ENCODE assay signal across 20 cellular contexts in genomic region chr9:135719472-135719871, GRCh38. TPM values are rescaled to one million over a fixed set of nuclear protein-coding genes. Genes with fewer than 3 reads are reported as not detected.
A peak's percentile ranks its signal among the peaks of the same experiment; 100 is the strongest.
DNase-seq lines count a peak whose midpoint lies in the region; TF ChIP-seq lines count a peak whose summit lies in the region.
"Had no signal": no experiment of that assay in that cellular context is flagged by ENCODE, and none has a peak within 500 bp of the region (broad histone marks: within the 10 kb centered on the region; RNA-seq: fewer than 3 reads in every experiment).

No MANE protein-coding gene starts in this region.

- H3K9me3 ChIP-seq in BLaER1 treated with 17β-estradiol and CSF1 and Interleukin-3, amounts not matched to agents 10 nM and 100 nM (replicated peaks in 1 of 11): no peaks in the 10 kb centered on the region
- no peaks in the 10 kb centered on the region for H3K9me3 ChIP-seq in neuronal stem cell (replicated peaks in 1 of 2; ENCODE audit: control insufficient read depth in 2 of 2, insufficient read depth in 1 of 2, low read depth in 1 of 2, low read length in 2 of 2)
- H3K9me3 ChIP-seq: HAP-1 had no signal

- no peak for TF ChIP-seq CTCF in dorsolateral prefrontal cortex (IDR thresholded peaks at IDR 0.05 in 54 of 56, conservative IDR thresholded peaks at IDR 0.05 in 2 of 56; ENCODE audit: low read depth in 1 of 56, partially characterized antibody in 56 of 56)

- no peak overlapping the region for H4K8ac ChIP-seq in neuronal stem cell (ENCODE audit: low read depth, low read length)

- H3K23ac ChIP-seq in neuronal stem cell (ENCODE audit: low read depth, low read length, poor library complexity): no peak overlapping the region

- no peak overlapping the region; a peak in 1 of 22 replicates for H3K9ac ChIP-seq in BLaER1 treated with 17β-estradiol and CSF1 and Interleukin-3, amounts not matched to agents 10 nM and 100 nM
- no peak overlapping the region for H3K9ac ChIP-seq in neuronal stem cell (ENCODE audit: low read depth, low read length, poor library complexity)

- no peak overlapping the region for H2AK5ac ChIP-seq in neuronal stem cell (ENCODE audit: low read depth, low read length)

- no peak overlapping the region for H4K91ac ChIP-seq in neuronal stem cell (ENCODE audit: low read depth, low read length, poor library complexity)

- no peak overlapping the region for H3K4me3 ChIP-seq in BLaER1 treated with 17β-estradiol and CSF1 and Interleukin-3, amounts not matched to agents 10 nM and 100 nM
- H3K4me3 ChIP-seq in dorsolateral prefrontal cortex (no peak overlapping the region), neuronal stem cell (ENCODE audit: low read length in 2 of 2) (no peak overlapping the region)
- H3K4me3 ChIP-seq: GM12878, GM23338, HAP-1 had no signal

- 0 out of 22 replicates have a peak overlapping the region, but pooled peaks of 1 of the 11 experiments have one; percentile 5 for H3K27ac ChIP-seq in BLaER1 treated with 17β-estradiol and CSF1 and Interleukin-3, amounts not matched to agents 10 nM and 100 nM
- H3K27ac ChIP-seq in dorsolateral prefrontal cortex (peak overlapping the region in 31 of 59 donors; percentile 7 to 91 (median 71)), neuronal stem cell (replicated peaks; ENCODE audit: low read length) (no peak overlapping the region)

- peak overlapping the region; percentile 17 for H3K14ac ChIP-seq in neuronal stem cell (ENCODE audit: low read length)

- H2BK5ac ChIP-seq in neuronal stem cell (ENCODE audit: low read length): peak overlapping the region; percentile 24

- peaks cover 0 to 25% (median 0%) of the 10 kb centered on the region in 11 experiments; a peak in 3 of 22 replicates for H4K20me1 ChIP-seq in BLaER1 treated with 17β-estradiol and CSF1 and Interleukin-3, amounts not matched to agents 10 nM and 100 nM

- no peak overlapping the region for H3K4ac ChIP-seq in neuronal stem cell (ENCODE audit: low read length)

- H3K27me3 ChIP-seq in BLaER1 treated with 17β-estradiol and CSF1 and Interleukin-3, amounts not matched to agents 10 nM and 100 nM: peaks cover 0 to 11% (median 0%) of the 10 kb centered on the region in 11 experiments; a peak in 2 of 22 replicates
- H3K27me3 ChIP-seq in dorsolateral prefrontal cortex (peaks cover 0 to 59% (median 27%) of the 10 kb centered on the region in 45 donors), neuronal stem cell (ENCODE audit: control insufficient read depth in 3 of 3, insufficient read depth in 3 of 3, low read depth in 1 of 3, low read length in 3 of 3) (peaks cover 3 to 85% (median 23%) of the 10 kb centered on the region in 3 experiments)

- peak overlapping the region; percentile 58 for H2BK12ac ChIP-seq in neuronal stem cell (ENCODE audit: low read length)

- no peak overlapping the region for H2AFZ ChIP-seq in neuronal stem cell (ENCODE audit: low read length)
- H2AFZ ChIP-seq: GM23338 had no signal

- H2BK120ac ChIP-seq in neuronal stem cell (ENCODE audit: low read depth, low read length): no peak overlapping the region

- no CpG with 5 or more reads among the region's 9 CpGs for WGBS in neuronal stem cell (ENCODE audit: extremely low coverage in 2 of 2, insufficient read length in 2 of 2, insufficient replicate concordance in 1 of 2), 2 donors

- H2BK15ac ChIP-seq in neuronal stem cell (ENCODE audit: low read length): no peak overlapping the region

- H3K4me2 ChIP-seq in BLaER1 treated with 17β-estradiol and CSF1 and Interleukin-3, amounts not matched to agents 10 nM and 100 nM: peak overlapping the region; percentile 64 to 94 (median 83)
- peak overlapping the region; percentile 11 for H3K4me2 ChIP-seq in neuronal stem cell (ENCODE audit: insufficient read depth, low read length, poor library complexity, severe bottlenecking)
- H3K4me2 ChIP-seq: GM23338 had no signal

- peaks cover 2% of the 10 kb centered on the region for H3K79me1 ChIP-seq in neuronal stem cell (ENCODE audit: low read depth, low read length)

- H3K36me3 ChIP-seq in BLaER1 treated with 17β-estradiol and CSF1 and Interleukin-3, amounts not matched to agents 10 nM and 100 nM: no peaks in the 10 kb centered on the region
- H3K36me3 ChIP-seq in neuronal stem cell (replicated peaks in 1 of 2; ENCODE audit: control insufficient read depth in 2 of 2, insufficient read depth in 2 of 2, low read length in 2 of 2): no peaks in the 10 kb centered on the region
- H3K36me3 ChIP-seq: HAP-1 had no signal

- intact Hi-C loops in dorsolateral prefrontal cortex (cut with DNase I): no loop called here

- peaks cover 63 to 91% (median 82%) of the 10 kb centered on the region in 10 experiments for H3K4me1 ChIP-seq in BLaER1 treated with 17β-estradiol and CSF1 and Interleukin-3, amounts not matched to agents 10 nM and 100 nM
- H3K4me1 ChIP-seq in neuronal stem cell (ENCODE audit: control insufficient read depth in 2 of 2, insufficient read depth in 1 of 2, low read depth in 1 of 2, low read length in 2 of 2): no peaks in the 10 kb centered on the region
- H3K4me1 ChIP-seq: HAP-1 had no signal

- DNase-seq in dorsolateral prefrontal cortex: no peak
- no peak for DNase-seq in neuronal stem cell (ENCODE audit: low spot score)
- DNase-seq in HT-29 (ENCODE audit: low spot score): no peak
- DNase-seq in dermis blood vessel endothelial cell: no peak
- DNase-seq in pons (ENCODE audit: low spot score): no peak
- DNase-seq: CD4-positive, alpha-beta T cell; CD8-positive, alpha-beta memory T cell; DMS 273 treated with DMSO at 0.1 percent for 48 hours; DMS79; EL; GDM1; HFFc6 had no signal

- H3K18ac ChIP-seq in neuronal stem cell (ENCODE audit: low read length): no peak overlapping the region

RNA-seq across cellular contexts. Expression of gene KCNT1, which starts 17.5 kb away (rescaled TPM):
- 100 to 1,000 TPM in 84 of 120 experiments, 10 to 100 TPM in 36; 46.6 to 237 (median 115) TPM for total RNA-seq in dorsolateral prefrontal cortex
- 0.10 TPM for polyA plus RNA-seq in neuronal stem cell (2013, experiment 1 of 2)
- 0.07 TPM for polyA plus RNA-seq in neuronal stem cell (2013, experiment 2 of 2)
- not detected in 2 replicates for total RNA-seq in HT-29 (2014; rRNA removed; shearing (Covaris generic))
- not detected in 2 replicates for total RNA-seq in dermis blood vessel endothelial cell
- total RNA-seq: A172; A673; CD8-positive, alpha-beta memory T cell; GM12878; HFFc6 had no signal
- polyA plus RNA-seq: BJ, CD14-positive monocyte, GM12878 had no signal

RNA-seq across cellular contexts. Expression of gene SOHLH1, which starts 20.2 kb away (rescaled TPM):
- total RNA-seq in dorsolateral prefrontal cortex (10 to 100 TPM in 119 of 120 experiments, 1 to 10 TPM in 1; 8.7 to 41.6 (median 20.1) TPM), dermis blood vessel endothelial cell (0.05 TPM in 1 of 2 replicates, not detected in the other)
- not detected for polyA plus RNA-seq in neuronal stem cell (2013, experiment 1 of 2)
- not detected for polyA plus RNA-seq in neuronal stem cell (2013, experiment 2 of 2)
- not detected in 2 replicates for total RNA-seq in HT-29 (2014; rRNA removed; shearing (Covaris generic))
- total RNA-seq: A172; A673; CD4-positive, alpha-beta T cell; CD8-positive, alpha-beta memory T cell; GM12878; HFFc6 had no signal
- polyA plus RNA-seq: BJ; CD14-positive monocyte; CD8-positive, alpha-beta memory T cell; GM12878; GM23338 had no signal

RNA-seq across cellular contexts. Expression of gene LCN9, which starts 56.4 kb away (rescaled TPM):
- total RNA-seq in dorsolateral prefrontal cortex (1 to 10 TPM in 4 of 120 experiments, under 1 TPM in 11, not detected in 105; 0.58 to 2.4 (median 0.77) TPM), dermis blood vessel endothelial cell (not detected in 2 replicates)
- polyA plus RNA-seq in neuronal stem cell (2013, experiment 1 of 2): 0.85 TPM
- 0.83 TPM for polyA plus RNA-seq in neuronal stem cell (2013, experiment 2 of 2)
- total RNA-seq in HT-29 (2014; rRNA removed; shearing (Covaris generic)): not detected in 2 replicates
- total RNA-seq: A172; A673; CD4-positive, alpha-beta T cell; CD8-positive, alpha-beta memory T cell; GM12878; GM23338; HFFc6 had no signal
- polyA plus RNA-seq: BJ; CD14-positive monocyte; CD8-positive, alpha-beta memory T cell; GM12878; GM23338 had no signal

Comparison
In these comparisons a context has a peak if more than half of its experiments do, and no peak if none do; other contexts are left out.
1. RNA of gene KCNT1, which starts 17.5 kb away (total RNA-seq): 46.6 to 237 TPM in dorsolateral prefrontal cortex; not detected in HT-29 and not detected in dermis blood vessel endothelial cell; every median in the first group is over 10 times any median in the second.